In the genomic region with DNA sequence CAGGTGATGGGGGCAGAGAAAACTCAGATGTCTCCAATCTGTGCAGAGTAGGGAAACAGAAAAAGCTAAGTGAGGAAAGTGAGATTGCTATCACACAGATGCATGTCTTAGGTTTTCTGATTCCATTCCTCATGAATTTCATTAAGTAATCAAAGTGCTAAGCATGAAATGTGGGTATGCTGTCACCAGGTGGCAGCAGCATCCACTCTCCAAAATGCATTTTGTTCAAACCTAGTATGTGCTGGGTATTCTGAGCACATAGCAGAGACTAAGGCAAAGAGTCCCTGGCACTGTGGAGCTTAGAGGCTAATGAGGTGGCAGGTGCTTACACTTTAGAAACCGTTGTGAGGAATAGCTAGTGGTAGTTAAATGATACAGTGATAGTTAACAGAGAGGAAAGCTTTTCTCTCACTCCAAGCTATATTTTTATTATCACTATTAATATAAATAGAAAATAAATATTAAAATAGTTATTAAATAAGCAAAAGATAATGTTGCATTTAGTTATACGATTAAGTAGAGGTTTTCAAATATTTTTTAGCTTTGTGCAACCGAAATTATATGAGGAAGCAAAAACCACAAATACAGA, we compare ENCODE assay signal across 8 cellular contexts.
DNase-seq lines count a peak whose midpoint lies in the region; ATAC-seq and TF ChIP-seq lines count a peak whose summit lies in the region.

No MANE protein-coding gene starts in this region.

- peak overlapping the region; percentile 43 for H3K4me2 ChIP-seq in skeletal muscle satellite cell (ENCODE audit: low read length)

- no peaks in the 10 kb centered on the region for H3K9me3 ChIP-seq in skeletal muscle satellite cell (replicated peaks; ENCODE audit: low read length)

- DNase-seq in activated CD4-positive, CD25-positive, alpha-beta regulatory T cell (lab: John Stamatoyannopoulos, UW): no peak
- DNase-seq in fibroblast of pulmonary artery (ENCODE audit: low read depth) (peak; percentile 6), NCI-H1105 (lab: John Stamatoyannopoulos, UW) (no peak)

- ATAC-seq in activated CD4-positive, CD25-positive, alpha-beta regulatory T cell treated with anti-CD3 and anti-CD28 coated beads, Interleukin-2, amount 50 U/mL, for 24 hours: peak; percentile 46 to 54
- ATAC-seq in HG03280 (IDR thresholded peaks at IDR 0.05; ENCODE audit: unreplicated experiment): no peak

- TF ChIP-seq CTCF in LNCAP (IDR thresholded peaks at IDR 0.05): peak; percentile 69
- peak; percentile 91 for TF ChIP-seq CTCF in VCaP (conservative IDR thresholded peaks at IDR 0.05)
- peak; percentile 14 for TF ChIP-seq CTCF in fibroblast of pulmonary artery (IDR thresholded peaks at IDR 0.05; ENCODE audit: low read length, missing control alignments)

- H3K9ac ChIP-seq in skeletal muscle satellite cell (ENCODE audit: low read depth, low read length): peak overlapping the region; percentile 64

- no peaks in the 10 kb centered on the region for H3K36me3 ChIP-seq in skeletal muscle satellite cell (ENCODE audit: insufficient read depth, low read length)

- no peaks in the 10 kb centered on the region for H3K4me1 ChIP-seq in skeletal muscle satellite cell (ENCODE audit: control insufficient read depth, insufficient read depth, low read length)

- no peak overlapping the region; the same call in 1 of the 2 replicates for H3K27ac ChIP-seq in VCaP

- H3K4me3 ChIP-seq in fibroblast of pulmonary artery (replicated peaks; ENCODE audit: low read depth, low read length): peak overlapping the region; percentile 25
- peak overlapping the region; percentile 69 for H3K4me3 ChIP-seq in skeletal muscle satellite cell (ENCODE audit: low read length)

- peaks cover 9% of the 10 kb centered on the region for H3K27me3 ChIP-seq in skeletal muscle satellite cell (ENCODE audit: control insufficient read depth, insufficient read depth, low read length)

Comparison
In these comparisons a context has a peak if more than half of its experiments do, and no peak if none do; other contexts are left out.
1. CTCF ChIP-seq: peak in every context shown above with its lines; median percentile 91 in VCaP; 69 in LNCAP; 14 in fibroblast of pulmonary artery.